ENCODE assay signal across 16 cellular contexts in the genomic region with DNA sequence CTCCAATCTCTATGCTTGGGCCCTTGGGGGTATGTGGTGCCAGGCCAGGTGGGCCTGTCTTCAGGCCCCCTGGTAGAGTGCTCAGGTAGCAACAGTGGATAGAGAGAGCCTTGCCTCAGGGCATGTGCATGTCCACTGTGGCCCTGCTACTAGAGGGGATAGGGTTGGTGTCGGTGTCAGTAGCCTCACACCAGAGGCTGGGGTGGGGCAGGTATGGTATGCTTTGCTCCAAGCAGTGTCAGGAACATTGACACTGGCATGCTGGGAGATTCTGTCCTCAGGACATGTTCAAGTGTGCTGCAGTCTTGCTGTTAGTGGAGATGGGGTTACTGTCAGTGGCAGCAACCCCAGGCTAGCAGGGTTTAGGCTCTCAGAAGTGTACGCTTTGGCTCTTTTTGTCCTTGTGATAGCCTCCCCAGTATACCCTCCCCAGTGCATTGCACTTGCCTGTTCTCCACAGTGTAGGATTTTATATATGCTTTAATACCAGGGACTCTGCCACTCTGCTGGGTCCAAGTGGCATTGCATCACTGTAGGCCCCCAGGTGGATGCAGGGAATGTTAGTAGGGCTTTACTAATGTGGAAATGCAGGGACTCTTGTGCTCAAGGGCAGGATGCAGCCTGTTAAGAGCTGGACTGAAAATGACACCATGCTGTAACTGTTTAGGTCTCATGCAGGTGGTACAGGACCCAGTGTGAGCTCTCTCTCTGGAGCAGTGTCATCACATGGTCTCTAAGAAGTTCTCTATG. TPM values are rescaled to one million over a fixed set of nuclear protein-coding genes. Genes with fewer than 3 reads are reported as not detected.
DNase-seq lines count a peak whose midpoint lies in the region; ATAC-seq and TF ChIP-seq lines count a peak whose summit lies in the region.
"Had no signal": no experiment of that assay in that cellular context is flagged by ENCODE, and none has a peak within 500 bp of the region (broad histone marks: within the 10 kb centered on the region; RNA-seq: fewer than 3 reads in every experiment).

No MANE protein-coding gene starts in this region.

- H3K4me1 ChIP-seq in PC-3 (ENCODE audit: insufficient read depth, low read length), result peaks cover 8% of the 10 kb centered on the region

- peaks cover 25% of the 10 kb centered on the region for H3K36me3 Mint-ChIP-seq in progenitor cell of endocrine pancreas (ENCODE audit: insufficient read depth)
- H3K36me3 Mint-ChIP-seq in activated CD8-positive, alpha-beta T cell treated with anti-CD3 and anti-CD28 coated beads, Interleukin-2, amount 10 ng/mL, durations not matched to agents 7 days and 5 days (ENCODE audit: low read depth), result peaks cover 64% of the 10 kb centered on the region
- H3K36me3 Mint-ChIP-seq in activated naive CD8-positive, alpha-beta T cell treated with anti-CD3 and anti-CD28 coated beads, Interleukin-2, amount 50 U/mL, for 24 hours (ENCODE audit: low read depth), result peaks cover 54% of the 10 kb centered on the region

- TF ChIP-seq CTCF in PC-3 (conservative IDR thresholded peaks at IDR 0.05; ENCODE audit: low read depth, low read length), result no peak
- TF ChIP-seq CTCF in progenitor cell of endocrine pancreas (IDR thresholded peaks at IDR 0.05; ENCODE audit: unreplicated experiment), result no peak

- H3K4me1 Mint-ChIP-seq in progenitor cell of endocrine pancreas (ENCODE audit: low read depth), result peaks cover 3% of the 10 kb centered on the region
- H3K4me1 Mint-ChIP-seq in activated CD8-positive, alpha-beta T cell treated with anti-CD3 and anti-CD28 coated beads, Interleukin-2, amount 10 ng/mL, durations not matched to agents 7 days and 5 days (ENCODE audit: low read depth), result peaks cover 9% of the 10 kb centered on the region
- peaks cover 21% of the 10 kb centered on the region for H3K4me1 Mint-ChIP-seq in activated naive CD8-positive, alpha-beta T cell treated with anti-CD3 and anti-CD28 coated beads, Interleukin-2, amount 50 U/mL, for 24 hours

- no peak overlapping the region for H3K9ac ChIP-seq in PC-3 (ENCODE audit: low read length)
- H3K9ac ChIP-seq: KMS-11 had no signal

- no peaks in the 10 kb centered on the region for H3F3A ChIP-seq in PC-3 (ENCODE audit: low read length, unreplicated experiment)

- H3K27ac Mint-ChIP-seq in progenitor cell of endocrine pancreas, result peak overlapping the region; percentile 24
- no peak overlapping the region for H3K27ac Mint-ChIP-seq in activated CD8-positive, alpha-beta T cell treated with anti-CD3 and anti-CD28 coated beads, Interleukin-2, amount 10 ng/mL, durations not matched to agents 7 days and 5 days
- H3K27ac Mint-ChIP-seq in activated naive CD8-positive, alpha-beta T cell treated with anti-CD3 and anti-CD28 coated beads, Interleukin-2, amount 50 U/mL, for 24 hours, result no peak overlapping the region

- no peak overlapping the region for H2AFZ ChIP-seq in PC-3 (ENCODE audit: low read length)

- peaks cover 39% of the 10 kb centered on the region for H3K9me3 Mint-ChIP-seq in progenitor cell of endocrine pancreas (ENCODE audit: low read depth)
- H3K9me3 Mint-ChIP-seq in activated CD8-positive, alpha-beta T cell treated with anti-CD3 and anti-CD28 coated beads, Interleukin-2, amount 10 ng/mL, durations not matched to agents 7 days and 5 days (ENCODE audit: insufficient read depth), result peaks cover 41% of the 10 kb centered on the region
- peaks cover 66% of the 10 kb centered on the region for H3K9me3 Mint-ChIP-seq in activated naive CD8-positive, alpha-beta T cell treated with anti-CD3 and anti-CD28 coated beads, Interleukin-2, amount 50 U/mL, for 24 hours

- POLR2A ChIA-PET in PC-3 (lab: Charles Lee; ENCODE audit: unreplicated experiment), result no interaction called here
- POLR2A ChIA-PET in activated CD8-positive, alpha-beta T cell treated with anti-CD3 and anti-CD28 coated beads, Interleukin-2, amount 10 ng/mL, durations not matched to agents 7 days and 5 days (lab: Charles Lee), result no interaction called here

- peaks cover 7% of the 10 kb centered on the region; the same call in 1 of the 2 replicates for H3K36me3 ChIP-seq in PC-3 (ENCODE audit: low read depth, low read length)
- H3K36me3 ChIP-seq: MG63 had no signal

- CTCF ChIA-PET in PC-3 (lab: Charles Lee), result no interaction called here
- CTCF ChIA-PET in activated CD8-positive, alpha-beta T cell treated with anti-CD3 and anti-CD28 coated beads, Interleukin-2, amount 10 ng/mL, durations not matched to agents 7 days and 5 days (lab: Charles Lee), result no interaction called here

- H3K79me2 ChIP-seq in PC-3 (ENCODE audit: low read length), result peaks cover 97% of the 10 kb centered on the region

- H3K9me2 ChIP-seq in PC-3 (replicated peaks; ENCODE audit: low read length), result no peaks in the 10 kb centered on the region

- no peak overlapping the region for H3K4me3 Mint-ChIP-seq in progenitor cell of endocrine pancreas (ENCODE audit: low read depth)
- no peak overlapping the region for H3K4me3 Mint-ChIP-seq in activated CD8-positive, alpha-beta T cell treated with anti-CD3 and anti-CD28 coated beads, Interleukin-2, amount 10 ng/mL, durations not matched to agents 7 days and 5 days
- H3K4me3 Mint-ChIP-seq in activated naive CD8-positive, alpha-beta T cell treated with anti-CD3 and anti-CD28 coated beads, Interleukin-2, amount 50 U/mL, for 24 hours, result no peak overlapping the region

- H3K27me3 Mint-ChIP-seq in progenitor cell of endocrine pancreas, result no peaks in the 10 kb centered on the region
- H3K27me3 Mint-ChIP-seq in activated CD8-positive, alpha-beta T cell treated with anti-CD3 and anti-CD28 coated beads, Interleukin-2, amount 10 ng/mL, durations not matched to agents 7 days and 5 days (ENCODE audit: low read depth), result no peaks in the 10 kb centered on the region
- no peaks in the 10 kb centered on the region for H3K27me3 Mint-ChIP-seq in activated naive CD8-positive, alpha-beta T cell treated with anti-CD3 and anti-CD28 coated beads, Interleukin-2, amount 50 U/mL, for 24 hours

- peaks cover 4% of the 10 kb centered on the region; the same call in 1 of the 2 replicates for H3K9me3 ChIP-seq in PC-3 (ENCODE audit: low read length)
- H3K9me3 ChIP-seq: MG63 had no signal

- H3K27ac ChIP-seq in PC-3 (ENCODE audit: low read length), result no peak overlapping the region
- H3K27ac ChIP-seq: KMS-11, SK-N-MC had no signal

- H4K20me1 ChIP-seq in PC-3 (ENCODE audit: low read length), result no peaks in the 10 kb centered on the region

- in situ Hi-C loops in KBM-7 (cut with MboI; ENCODE audit: low pct_unique_long_range_greater_than_20kb, low sequenced_read_pairs), result no loop called here

- peak overlapping the region; percentile 39; the same call in 1 of the 2 replicates for H3K4me2 ChIP-seq in PC-3 (ENCODE audit: low read length)
- H3K4me2 ChIP-seq: KMS-11 had no signal

- H3K27me3 ChIP-seq in PC-3 (ENCODE audit: low read length), result no peaks in the 10 kb centered on the region
- H3K27me3 ChIP-seq: MG63 had no signal

- BruUV-seq in PC-3 (replicated peaks; lab: Mats Ljungman, UMichigan), result no TSS peak

- intact Hi-C loops in PC-3 (cut with micrococcal nuclease), result no loop called here

- no peak overlapping the region for H3K4me3 ChIP-seq in PC-3 (ENCODE audit: low read length)
- H3K4me3 ChIP-seq: MG63, SK-N-MC had no signal

- DNase-seq in EL (peak; percentile 14), PC-3 (no peak), left lobe of liver (ENCODE audit: low spot score) (no peak), progenitor cell of endocrine pancreas (ENCODE audit: low spot score, unreplicated experiment) (no peak), KBM-7 (no peak)
- no peak for DNase-seq in activated CD8-positive, alpha-beta T cell treated with anti-CD3 and anti-CD28 coated beads, Interleukin-2, amount 10 ng/mL, durations not matched to agents 7 days and 5 days
- no peak for DNase-seq in activated naive CD8-positive, alpha-beta T cell treated with anti-CD3 and anti-CD28 coated beads, Interleukin-2, amount 50 U/mL, for 24 hours
- DNase-seq: GDM1, GOT3, MG63, NCI-H1092 treated with DMSO at 0.1 percent for 48 hours, NCI-H1694, NCI-H510A treated with DMSO at 0.1 percent for 48 hours, NCI-H82 had no signal

- ATAC-seq in PC-3 (peak; percentile 54), left lobe of liver (peak; percentile 34)
- no peak for ATAC-seq in activated CD8-positive, alpha-beta T cell treated with anti-CD3 and anti-CD28 coated beads, Interleukin-2, amount 10 ng/mL, durations not matched to agents 7 days and 5 days
- ATAC-seq in activated naive CD8-positive, alpha-beta T cell treated with anti-CD3 and anti-CD28 coated beads, Interleukin-2, amount 50 U/mL, for 24 hours, result no peak

RNA-seq across cellular contexts. Expression of gene RIC1, which starts 21.6 kb away (rescaled TPM):
- total RNA-seq in PC-3 (2014; rRNA removed) (13.3 and 16.0 TPM in 2 replicates), left lobe of liver (9.4 TPM), progenitor cell of endocrine pancreas (24.2 and 25.1 TPM in 2 replicates)
- total RNA-seq in activated CD8-positive, alpha-beta T cell treated with anti-CD3 and anti-CD28 coated beads, Interleukin-2, amount 10 ng/mL, durations not matched to agents 7 days and 5 days, result 10 to 100 TPM; 16.7 to 17.8 TPM

Comparison
In these comparisons a context has a peak if more than half of its experiments do, and no peak if none do; other contexts are left out.
1. ATAC-seq: peak in PC-3 (single experiment) and left lobe of liver (single experiment); none in activated CD8-positive, alpha-beta T cell treated with anti-CD3 and anti-CD28 coated beads, Interleukin-2, amount 10 ng/mL, durations not matched to agents 7 days and 5 days (single experiment) and activated naive CD8-positive, alpha-beta T cell treated with anti-CD3 and anti-CD28 coated beads, Interleukin-2, amount 50 U/mL, for 24 hours (single experiment).